ENCODE assay signal across 8 cellular contexts in the genomic region with DNA sequence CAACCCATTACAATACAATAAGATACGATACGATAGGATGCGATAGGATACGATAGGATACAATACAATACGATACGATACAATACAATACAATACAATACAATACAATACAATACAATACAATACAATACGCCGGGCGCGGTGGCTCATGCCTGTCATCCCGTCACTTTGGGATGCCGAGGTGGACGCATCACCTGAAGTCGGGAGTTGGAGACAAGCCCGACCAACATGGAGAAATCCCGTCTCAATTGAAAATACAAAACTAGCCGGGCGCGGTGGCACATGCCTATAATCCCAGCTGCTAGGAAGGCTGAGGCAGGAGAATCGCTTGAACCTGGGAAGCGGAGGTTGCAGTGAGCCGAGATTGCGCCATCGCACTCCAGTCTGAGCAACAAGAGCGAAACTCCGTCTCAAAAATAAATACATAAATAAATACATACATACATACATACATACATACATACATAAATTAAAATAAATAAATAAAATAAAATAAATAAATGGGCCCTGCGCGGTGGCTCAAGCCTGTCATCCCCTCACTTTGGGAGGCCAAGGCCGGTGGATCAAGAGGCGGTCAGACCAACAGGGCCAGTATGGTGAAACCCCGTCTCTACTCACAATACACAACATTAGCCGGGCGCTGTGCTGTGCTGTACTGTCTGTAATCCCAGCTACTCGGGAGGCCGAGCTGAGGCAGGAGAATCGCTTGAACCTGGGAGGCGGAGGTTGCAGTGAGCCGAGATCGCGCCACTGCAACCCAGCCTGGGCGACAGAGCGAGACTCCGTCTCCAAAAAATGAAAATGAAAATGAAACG.
DNase-seq lines count a peak whose midpoint lies in the region; ATAC-seq lines count a peak whose summit lies in the region.
"Not testable (repeated sequence)": the region's sequence is repeated elsewhere in the genome, so short reads cannot be mapped to it uniquely, and the experiment has no call there.

No MANE protein-coding gene starts in this region.

- not testable (repeated sequence) for H3K27ac Mint-ChIP-seq in activated CD8-positive, alpha-beta T cell treated with anti-CD3 and anti-CD28 coated beads, Interleukin-2, amount 10 ng/mL, durations not matched to agents 7 days and 5 days; stimulated activated naive B cell treated with anti-CD40 and anti-IgM and Interleukin-4, amounts not matched to agents 10 μg/mL and 1 μg/mL and 100 μg/mL, for 72 hours

- H3K27me3 ChIP-seq in right cardiac atrium (ENCODE audit: control insufficient read depth, insufficient read depth), result not testable (repeated sequence)

- H3K9me3 Mint-ChIP-seq in activated CD8-positive, alpha-beta T cell treated with anti-CD3 and anti-CD28 coated beads, Interleukin-2, amount 10 ng/mL, durations not matched to agents 7 days and 5 days (ENCODE audit: insufficient read depth); stimulated activated naive B cell treated with anti-CD40 and anti-IgM and Interleukin-4, amounts not matched to agents 10 μg/mL and 1 μg/mL and 100 μg/mL, for 72 hours: not testable (repeated sequence)

- not testable (repeated sequence) for H3K4me3 Mint-ChIP-seq in activated CD8-positive, alpha-beta T cell treated with anti-CD3 and anti-CD28 coated beads, Interleukin-2, amount 10 ng/mL, durations not matched to agents 7 days and 5 days; stimulated activated naive B cell treated with anti-CD40 and anti-IgM and Interleukin-4, amounts not matched to agents 10 μg/mL and 1 μg/mL and 100 μg/mL, for 72 hours

- CTCF ChIA-PET in activated CD8-positive, alpha-beta T cell treated with anti-CD3 and anti-CD28 coated beads, Interleukin-2, amount 10 ng/mL, durations not matched to agents 7 days and 5 days (lab: Charles Lee), result not testable (repeated sequence)

- not testable (repeated sequence) for H3K27ac ChIP-seq in right cardiac atrium (ENCODE audit: low read length)

- not testable (repeated sequence) for H3K9me3 ChIP-seq in right cardiac atrium (ENCODE audit: control insufficient read depth, low read length)

- intact Hi-C loops in right cardiac atrium (cut with DNase I), result not testable (repeated sequence)

- POLR2A ChIA-PET in activated CD8-positive, alpha-beta T cell treated with anti-CD3 and anti-CD28 coated beads, Interleukin-2, amount 10 ng/mL, durations not matched to agents 7 days and 5 days (lab: Charles Lee), result not testable (repeated sequence)

- H3K27me3 Mint-ChIP-seq in activated CD8-positive, alpha-beta T cell treated with anti-CD3 and anti-CD28 coated beads, Interleukin-2, amount 10 ng/mL, durations not matched to agents 7 days and 5 days (ENCODE audit: low read depth); stimulated activated naive B cell treated with anti-CD40 and anti-IgM and Interleukin-4, amounts not matched to agents 10 μg/mL and 1 μg/mL and 100 μg/mL, for 72 hours: not testable (repeated sequence)

- not testable (repeated sequence) for H3K36me3 Mint-ChIP-seq in activated CD8-positive, alpha-beta T cell treated with anti-CD3 and anti-CD28 coated beads, Interleukin-2, amount 10 ng/mL, durations not matched to agents 7 days and 5 days (ENCODE audit: low read depth); stimulated activated naive B cell treated with anti-CD40 and anti-IgM and Interleukin-4, amounts not matched to agents 10 μg/mL and 1 μg/mL and 100 μg/mL, for 72 hours

- H3K4me1 Mint-ChIP-seq in activated CD8-positive, alpha-beta T cell treated with anti-CD3 and anti-CD28 coated beads, Interleukin-2, amount 10 ng/mL, durations not matched to agents 7 days and 5 days (ENCODE audit: low read depth); stimulated activated naive B cell treated with anti-CD40 and anti-IgM and Interleukin-4, amounts not matched to agents 10 μg/mL and 1 μg/mL and 100 μg/mL, for 72 hours: not testable (repeated sequence)

- WGBS in right cardiac atrium, result no CpG with 5 or more reads among the region's 44 CpGs

- H3K4me1 ChIP-seq in right cardiac atrium (ENCODE audit: control insufficient read depth, insufficient read depth, low read length), result not testable (repeated sequence)

- not testable (repeated sequence) for DNase-seq in activated CD8-positive, alpha-beta T cell treated with anti-CD3 and anti-CD28 coated beads, Interleukin-2, amount 10 ng/mL, durations not matched to agents 7 days and 5 days; right cardiac atrium; stimulated activated naive B cell treated with anti-CD40 and anti-IgM and Interleukin-4, amounts not matched to agents 10 μg/mL and 1 μg/mL and 100 μg/mL, for 72 hours

- peak; percentile 73 for ATAC-seq in GM18511 (IDR thresholded peaks at IDR 0.05; ENCODE audit: unreplicated experiment)
- ATAC-seq in GM19438 (IDR thresholded peaks at IDR 0.05; ENCODE audit: low read depth, unreplicated experiment), result peak; percentile 73
- peak; percentile 77 for ATAC-seq in GM21825 (IDR thresholded peaks at IDR 0.05; ENCODE audit: unreplicated experiment)
- peak; percentile 76 for ATAC-seq in HG03025 (IDR thresholded peaks at IDR 0.05; ENCODE audit: low FRiP score, unreplicated experiment)
- peak; percentile 75 for ATAC-seq in HG03457 (IDR thresholded peaks at IDR 0.05; ENCODE audit: unreplicated experiment)
- ATAC-seq in activated CD8-positive, alpha-beta T cell treated with anti-CD3 and anti-CD28 coated beads, Interleukin-2, amount 10 ng/mL, durations not matched to agents 7 days and 5 days, result peak; percentile 82
- ATAC-seq in right cardiac atrium, result peak; percentile 91 to 92
- peak; percentile 80 for ATAC-seq in stimulated activated naive B cell treated with anti-CD40 and anti-IgM and Interleukin-4, amounts not matched to agents 10 μg/mL and 1 μg/mL and 100 μg/mL, for 72 hours (replicated peaks)

- not testable (repeated sequence) for H3K4me3 ChIP-seq in right cardiac atrium (ENCODE audit: low read length)
